In genomic region chr9:131065599-131065998, GRCh38 we compare ENCODE assay signal across 26 cellular contexts. TPM values are rescaled to one million over a fixed set of nuclear protein-coding genes. Genes with fewer than 3 reads are reported as not detected.
"Had no signal": no experiment of that assay in that cellular context is flagged by ENCODE, and none has a peak within 500 bp of the region (broad histone marks: within the 10 kb centered on the region; RNA-seq: fewer than 3 reads in every experiment).

No MANE protein-coding gene starts in this region.

- H3K4me1 ChIP-seq: esophagus squamous epithelium, gastrocnemius medialis, left lung, lower lobe of right lung had no signal

- DNase-seq: dermis blood vessel endothelial cell; dorsolateral prefrontal cortex; effector CD4-positive, alpha-beta T cell; effector memory CD4-positive, alpha-beta T cell; erythroblast; esophagus squamous epithelium; foreskin fibroblast; foreskin melanocyte; gastrocnemius medialis; glutamatergic neuron; head of caudate nucleus; heart right ventricle; hippocampal formation; left cardiac atrium; left lung; left ventricle myocardium superior; lower lobe of right lung; mesenchymal stem cell; mucosa of descending colon had no signal

- H3K27ac ChIP-seq: coronary artery, dorsolateral prefrontal cortex, epithelial cell of prostate, esophagus squamous epithelium, gastrocnemius medialis, heart right ventricle, left lung, lower lobe of right lung had no signal

- H3K9me3 ChIP-seq: esophagus squamous epithelium, gastrocnemius medialis, heart right ventricle, left lung, lower lobe of right lung, mucosa of descending colon had no signal

- H3K4me3 ChIP-seq: coronary artery, dorsolateral prefrontal cortex, esophagus squamous epithelium, gastrocnemius medialis, heart right ventricle, left lung, lower lobe of right lung, mucosa of descending colon had no signal

- FAIRE-seq: colon, endothelial cell of umbilical vein, islet of Langerhans, keratinocyte had no signal

- H3K36me3 ChIP-seq: esophagus squamous epithelium, gastrocnemius medialis, heart right ventricle, left lung, lower lobe of right lung had no signal

- H3K27me3 ChIP-seq: dorsolateral prefrontal cortex, heart right ventricle had no signal

- ATAC-seq: esophagus mucosa, gastrocnemius medialis, heart right ventricle, left cardiac atrium, left lung, left ventricle myocardium superior, lower lobe of right lung, mucosa of descending colon had no signal

RNA-seq across cellular contexts. Expression of gene LAMC3, which starts 56.6 kb away (rescaled TPM):
- polyA plus RNA-seq: keratinocyte had no signal
